1 cellular context compared by ENCODE assay signal in the genomic region with DNA sequence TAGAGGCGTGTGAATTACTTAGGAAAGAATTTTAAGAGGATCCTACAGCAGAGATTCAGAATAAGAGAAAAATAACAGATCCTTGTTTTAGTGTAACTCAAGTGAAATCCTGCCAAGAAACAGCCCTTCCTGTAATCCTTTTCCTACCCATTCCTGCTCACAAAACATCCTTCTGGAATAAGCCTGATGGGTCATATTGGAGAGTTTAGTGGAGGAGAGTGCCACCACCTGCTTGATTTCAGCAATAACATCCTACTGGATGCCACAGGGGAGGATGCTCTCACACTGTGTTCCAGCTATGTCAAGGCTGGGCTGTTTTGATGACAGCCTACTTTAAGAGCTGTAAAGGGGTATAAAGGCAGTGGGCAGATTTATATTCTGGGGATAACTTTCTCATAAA.
TF ChIP-seq lines count a peak whose summit lies in the region.

No MANE protein-coding gene starts in this region.

TF ChIP-seq in H1, 55 proteins besides CTCF, POLR2A, EP300 and RAD21 (continued from another document):
- TF ChIP-seq, protein P1, sequence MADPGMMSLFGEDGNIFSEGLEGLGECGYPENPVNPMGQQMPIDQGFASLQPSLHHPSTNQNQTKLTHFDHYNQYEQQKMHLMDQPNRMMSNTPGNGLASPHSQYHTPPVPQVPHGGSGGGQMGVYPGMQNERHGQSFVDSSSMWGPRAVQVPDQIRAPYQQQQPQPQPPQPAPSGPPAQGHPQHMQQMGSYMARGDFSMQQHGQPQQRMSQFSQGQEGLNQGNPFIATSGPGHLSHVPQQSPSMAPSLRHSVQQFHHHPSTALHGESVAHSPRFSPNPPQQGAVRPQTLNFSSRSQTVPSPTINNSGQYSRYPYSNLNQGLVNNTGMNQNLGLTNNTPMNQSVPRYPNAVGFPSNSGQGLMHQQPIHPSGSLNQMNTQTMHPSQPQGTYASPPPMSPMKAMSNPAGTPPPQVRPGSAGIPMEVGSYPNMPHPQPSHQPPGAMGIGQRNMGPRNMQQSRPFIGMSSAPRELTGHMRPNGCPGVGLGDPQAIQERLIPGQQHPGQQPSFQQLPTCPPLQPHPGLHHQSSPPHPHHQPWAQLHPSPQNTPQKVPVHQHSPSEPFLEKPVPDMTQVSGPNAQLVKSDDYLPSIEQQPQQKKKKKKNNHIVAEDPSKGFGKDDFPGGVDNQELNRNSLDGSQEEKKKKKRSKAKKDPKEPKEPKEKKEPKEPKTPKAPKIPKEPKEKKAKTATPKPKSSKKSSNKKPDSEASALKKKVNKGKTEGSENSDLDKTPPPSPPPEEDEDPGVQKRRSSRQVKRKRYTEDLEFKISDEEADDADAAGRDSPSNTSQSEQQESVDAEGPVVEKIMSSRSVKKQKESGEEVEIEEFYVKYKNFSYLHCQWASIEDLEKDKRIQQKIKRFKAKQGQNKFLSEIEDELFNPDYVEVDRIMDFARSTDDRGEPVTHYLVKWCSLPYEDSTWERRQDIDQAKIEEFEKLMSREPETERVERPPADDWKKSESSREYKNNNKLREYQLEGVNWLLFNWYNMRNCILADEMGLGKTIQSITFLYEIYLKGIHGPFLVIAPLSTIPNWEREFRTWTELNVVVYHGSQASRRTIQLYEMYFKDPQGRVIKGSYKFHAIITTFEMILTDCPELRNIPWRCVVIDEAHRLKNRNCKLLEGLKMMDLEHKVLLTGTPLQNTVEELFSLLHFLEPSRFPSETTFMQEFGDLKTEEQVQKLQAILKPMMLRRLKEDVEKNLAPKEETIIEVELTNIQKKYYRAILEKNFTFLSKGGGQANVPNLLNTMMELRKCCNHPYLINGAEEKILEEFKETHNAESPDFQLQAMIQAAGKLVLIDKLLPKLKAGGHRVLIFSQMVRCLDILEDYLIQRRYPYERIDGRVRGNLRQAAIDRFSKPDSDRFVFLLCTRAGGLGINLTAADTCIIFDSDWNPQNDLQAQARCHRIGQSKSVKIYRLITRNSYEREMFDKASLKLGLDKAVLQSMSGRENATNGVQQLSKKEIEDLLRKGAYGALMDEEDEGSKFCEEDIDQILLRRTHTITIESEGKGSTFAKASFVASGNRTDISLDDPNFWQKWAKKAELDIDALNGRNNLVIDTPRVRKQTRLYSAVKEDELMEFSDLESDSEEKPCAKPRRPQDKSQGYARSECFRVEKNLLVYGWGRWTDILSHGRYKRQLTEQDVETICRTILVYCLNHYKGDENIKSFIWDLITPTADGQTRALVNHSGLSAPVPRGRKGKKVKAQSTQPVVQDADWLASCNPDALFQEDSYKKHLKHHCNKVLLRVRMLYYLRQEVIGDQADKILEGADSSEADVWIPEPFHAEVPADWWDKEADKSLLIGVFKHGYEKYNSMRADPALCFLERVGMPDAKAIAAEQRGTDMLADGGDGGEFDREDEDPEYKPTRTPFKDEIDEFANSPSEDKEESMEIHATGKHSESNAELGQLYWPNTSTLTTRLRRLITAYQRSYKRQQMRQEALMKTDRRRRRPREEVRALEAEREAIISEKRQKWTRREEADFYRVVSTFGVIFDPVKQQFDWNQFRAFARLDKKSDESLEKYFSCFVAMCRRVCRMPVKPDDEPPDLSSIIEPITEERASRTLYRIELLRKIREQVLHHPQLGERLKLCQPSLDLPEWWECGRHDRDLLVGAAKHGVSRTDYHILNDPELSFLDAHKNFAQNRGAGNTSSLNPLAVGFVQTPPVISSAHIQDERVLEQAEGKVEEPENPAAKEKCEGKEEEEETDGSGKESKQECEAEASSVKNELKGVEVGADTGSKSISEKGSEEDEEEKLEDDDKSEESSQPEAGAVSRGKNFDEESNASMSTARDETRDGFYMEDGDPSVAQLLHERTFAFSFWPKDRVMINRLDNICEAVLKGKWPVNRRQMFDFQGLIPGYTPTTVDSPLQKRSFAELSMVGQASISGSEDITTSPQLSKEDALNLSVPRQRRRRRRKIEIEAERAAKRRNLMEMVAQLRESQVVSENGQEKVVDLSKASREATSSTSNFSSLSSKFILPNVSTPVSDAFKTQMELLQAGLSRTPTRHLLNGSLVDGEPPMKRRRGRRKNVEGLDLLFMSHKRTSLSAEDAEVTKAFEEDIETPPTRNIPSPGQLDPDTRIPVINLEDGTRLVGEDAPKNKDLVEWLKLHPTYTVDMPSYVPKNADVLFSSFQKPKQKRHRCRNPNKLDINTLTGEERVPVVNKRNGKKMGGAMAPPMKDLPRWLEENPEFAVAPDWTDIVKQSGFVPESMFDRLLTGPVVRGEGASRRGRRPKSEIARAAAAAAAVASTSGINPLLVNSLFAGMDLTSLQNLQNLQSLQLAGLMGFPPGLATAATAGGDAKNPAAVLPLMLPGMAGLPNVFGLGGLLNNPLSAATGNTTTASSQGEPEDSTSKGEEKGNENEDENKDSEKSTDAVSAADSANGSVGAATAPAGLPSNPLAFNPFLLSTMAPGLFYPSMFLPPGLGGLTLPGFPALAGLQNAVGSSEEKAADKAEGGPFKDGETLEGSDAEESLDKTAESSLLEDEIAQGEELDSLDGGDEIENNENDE (IDR thresholded peaks at IDR 0.05; ENCODE audit: insufficient replicate concordance, low read length): no peak
